ENCODE assay signal across 32 cellular contexts in genomic region chr19:6133231-6133630, GRCh38. TPM values are rescaled to one million over a fixed set of nuclear protein-coding genes. Genes with fewer than 3 reads are reported as not detected.
A peak's percentile ranks its signal among the peaks of the same experiment; 100 is the strongest.
DNase-seq lines count a peak whose midpoint lies in the region; ATAC-seq, FAIRE-seq and TF ChIP-seq lines count a peak whose summit lies in the region.
"Had no signal": no experiment of that assay in that cellular context is flagged by ENCODE, and none has a peak within 500 bp of the region (broad histone marks: within the 10 kb centered on the region; RNA-seq: fewer than 3 reads in every experiment).

No MANE protein-coding gene starts in this region.

- CTCF ChIA-PET in GM12878 (lab: Yijun Ruan, JAX): no interaction called here

- TF ChIP-seq RAD21 in GM12878 (IDR thresholded peaks at IDR 0.05; ENCODE audit: insufficient read depth, low read depth, low read length): no peak

- SMC1A ChIA-PET in GM12878 (lab: Charles Lee; ENCODE audit: uncharacterized antibody, unreplicated experiment): no interaction called here

- no peaks in the 10 kb centered on the region for H3K4me1 ChIP-seq in GM12878 (ENCODE audit: control insufficient read depth, insufficient read depth, low read length)
- no peaks in the 10 kb centered on the region for H3K4me1 ChIP-seq in adrenal gland (replicated peaks in 1 of 2)
- H3K4me1 ChIP-seq in tibial artery: no peaks in the 10 kb centered on the region
- H3K4me1 ChIP-seq: BE2C had no signal

- BruUV-seq in GM12878 (replicated peaks; lab: Mats Ljungman, UMichigan): no TSS peak

- no peak overlapping the region for H3K4me2 ChIP-seq in GM12878 (ENCODE audit: control insufficient read depth, insufficient read depth)
- H3K4me2 ChIP-seq: BLaER1 had no signal

- no peak for TF ChIP-seq EP300 in GM12878 (IDR thresholded peaks at IDR 0.05; ENCODE audit: borderline replicate concordance in 1 of 2, control insufficient read depth in 1 of 2, low read depth in 2 of 2, low read length in 2 of 2)

- no peak for TF ChIP-seq POLR2A in GM12891 (IDR thresholded peaks at IDR 0.05; ENCODE audit: low read depth, low read length)
- no peak for TF ChIP-seq POLR2A in GM12878 (IDR thresholded peaks at IDR 0.05; ENCODE audit: low read depth, low read length)
- TF ChIP-seq POLR2A in adrenal gland (IDR thresholded peaks at IDR 0.05): no peak

- DNase-seq in GM12891 (ENCODE audit: insufficient read length, low spot score) (no peak), GM12878 (ENCODE audit: low read depth, low spot score) (no peak), bronchial epithelial cell (ENCODE audit: low read depth) (no peak), posterior vena cava (ENCODE audit: low spot score) (peak; percentile 13), adrenal gland (no peak), tibial artery (no peak), SHP77 (lab: John Stamatoyannopoulos, UW) (no peak), NCI-H526 treated with DMSO at 0.1 percent for 48 hours (lab: John Stamatoyannopoulos, UW) (no peak)
- DNase-seq: 8988T; ACHN; BE2C; C1 segment of cervical spinal cord; CD4-positive, alpha-beta memory T cell; CD4-positive, CD25-positive, alpha-beta regulatory T cell; CD8-positive, alpha-beta memory T cell; COR-L47; DMS 273 treated with DMSO at 0.1 percent for 48 hours; DMS153; DMS53; DMS79; DND-41; EL; GDM1 had no signal

- peak; percentile 47 for FAIRE-seq in GM12891 (lab: Jason Lieb, UNC)
- no peak for FAIRE-seq in GM12878 (lab: Jason Lieb, UNC)
- peak; percentile 93 for FAIRE-seq in bronchial epithelial cell (lab: Jason Lieb, UNC)
- FAIRE-seq: A204.1, GM12892, GM18507 had no signal

- H2AFZ ChIP-seq in GM12878 (ENCODE audit: control insufficient read depth, low read depth, low read length): no peak overlapping the region

- intact Hi-C loops in GM12878 (cut with micrococcal nuclease; ENCODE audit: unreplicated experiment): no loop called here
- intact Hi-C loops in posterior vena cava (cut with DNase I): loop anchor here in 1 of 2 donors (5.0 kb wide), 1 partner anchor 86 kb away; no protein-coding TSS in a partner anchor
- intact Hi-C loops in adrenal gland (cut with DNase I): no loop called here
- intact Hi-C loops in tibial artery (cut with DNase I; ENCODE audit: low total_unique reads): no loop called here

- no peak overlapping the region for H3K27ac ChIP-seq in GM12878 (ENCODE audit: control insufficient read depth, insufficient read depth)
- H3K27ac ChIP-seq in adrenal gland: no peak overlapping the region
- no peak overlapping the region for H3K27ac ChIP-seq in tibial artery
- H3K27ac ChIP-seq: BLaER1 had no signal

- H3K9me3 ChIP-seq in GM12878 (replicated peaks; ENCODE audit: control insufficient read depth, insufficient read depth, low read length) (no peaks in the 10 kb centered on the region; the same call in 2 of the 3 replicates), adrenal gland (replicated peaks in 1 of 3) (no peaks in the 10 kb centered on the region), tibial artery (no peaks in the 10 kb centered on the region)

- WGBS in GM12878 (ENCODE audit: insufficient coverage, insufficient replicate concordance, low lambda C conversion rate, missing lambda C conversion rate): 69% methylated on average over 5 of the region's 5 CpGs
- WGBS in adrenal gland, 4 donors: 79 to 90% (median 87%) methylated on average over 5 of the region's 5 CpGs

- TF ChIP-seq CTCF in GM12878 (IDR thresholded peaks at IDR 0.05 in 2 of 3, conservative IDR thresholded peaks at IDR 0.05 in 1 of 3; ENCODE audit: control insufficient read depth in 2 of 3, extremely low read depth in 1 of 3, insufficient read depth in 1 of 3, low read depth in 3 of 3, low read length in 3 of 3): no peak
- TF ChIP-seq CTCF in bronchial epithelial cell (IDR thresholded peaks at IDR 0.05; ENCODE audit: insufficient read depth, low read length, severe bottlenecking): no peak
- TF ChIP-seq CTCF in adrenal gland (IDR thresholded peaks at IDR 0.05): no peak
- no peak for TF ChIP-seq CTCF in tibial artery (IDR thresholded peaks at IDR 0.05)

- H3K4me3 ChIP-seq in GM12878 (no peak overlapping the region), bronchial epithelial cell (ENCODE audit: low read depth, low read length) (no peak overlapping the region), adrenal gland (no peak overlapping the region), tibial artery (no peak overlapping the region)
- H3K4me3 ChIP-seq: BLaER1 had no signal

- RAD21 ChIA-PET in GM12878 (lab: Charles Lee; ENCODE audit: unreplicated experiment): no interaction called here

- no peaks in the 10 kb centered on the region for H3K27me3 ChIP-seq in GM12878 (replicated peaks in 1 of 2; ENCODE audit: control insufficient read depth in 2 of 2, insufficient read depth in 2 of 2, low read length in 1 of 2)
- no peaks in the 10 kb centered on the region for H3K27me3 ChIP-seq in bronchial epithelial cell (ENCODE audit: control insufficient read depth, insufficient read depth, low read length)
- H3K27me3 ChIP-seq in adrenal gland: no peaks in the 10 kb centered on the region
- no peaks in the 10 kb centered on the region for H3K27me3 ChIP-seq in tibial artery
- H3K27me3 ChIP-seq: BE2C, BLaER1 had no signal

- no peaks in the 10 kb centered on the region for H3K79me2 ChIP-seq in GM12878 (ENCODE audit: control insufficient read depth, insufficient read depth, low read length)

- POLR2A ChIA-PET in GM12878 (lab: Charles Lee): no interaction called here

- no peak overlapping the region for H3K9ac ChIP-seq in GM12878 (ENCODE audit: control insufficient read depth, insufficient read depth, low read length)
- H3K9ac ChIP-seq: BLaER1 had no signal

- H3K36me3 ChIP-seq in GM12878 (ENCODE audit: control insufficient read depth in 2 of 2, insufficient read depth in 2 of 2, low read length in 1 of 2) (no peaks in the 10 kb centered on the region), bronchial epithelial cell (ENCODE audit: control insufficient read depth, insufficient read depth, low read length) (no peaks in the 10 kb centered on the region), adrenal gland (replicated peaks in 1 of 2) (no peaks in the 10 kb centered on the region), tibial artery (no peaks in the 10 kb centered on the region)
- H3K36me3 ChIP-seq: BE2C, BLaER1 had no signal

- no peak for ATAC-seq in GM12878

- in situ Hi-C loops in GM12878 (cut with MboI): no loop called here

- no peaks in the 10 kb centered on the region for H4K20me1 ChIP-seq in GM12878 (ENCODE audit: control insufficient read depth, insufficient read depth)
- H4K20me1 ChIP-seq: BLaER1 had no signal

TF ChIP-seq in GM12891, 5 proteins besides CTCF, POLR2A, EP300 and RAD21 (continues in another document):
- no peak for TF ChIP-seq POU2F2 (IDR thresholded peaks at IDR 0.05; ENCODE audit: low read depth, low read length)
- no peak for TF ChIP-seq POLR2AphosphoS5 (IDR thresholded peaks at IDR 0.05; ENCODE audit: low read depth, low read length)
- no peak for TF ChIP-seq PAX5 (IDR thresholded peaks at IDR 0.05; ENCODE audit: insufficient read depth, low read length, severe bottlenecking)

RNA-seq across cellular contexts. Expression of gene ACSBG2, which starts 2.2 kb away (rescaled TPM):
- polyA plus RNA-seq in GM12891 (2012; ENCODE audit: low read depth, missing spikeins): 0.09 TPM
- total RNA-seq in GM12878 (2013; cell fraction: nucleolus; rRNA removed): not detected in 2 replicates
- not detected in 2 replicates for total RNA-seq in GM12878 (2014; rRNA removed)
- not detected in 2 replicates for total RNA-seq in GM12878 (2014; rRNA removed; fragmentation: Illumina TruSeq; extraction: Trizol)
- total RNA-seq in GM12878 (2021): 0.13 TPM in 1 of 2 replicates, not detected in the other
- polyA plus RNA-seq in GM12878 (2011; ENCODE audit: low read depth): not detected
- polyA plus RNA-seq in GM12878 (2011; rRNA removed): 0.07 and 0.10 TPM in 2 replicates
- polyA plus RNA-seq in GM12878 (2011; cell fraction: cytosol; rRNA removed): 0.07 and 0.12 TPM in 2 replicates
- polyA plus RNA-seq in GM12878 (2011; cell fraction: nucleus; rRNA removed): not detected in 2 replicates
- 0.17 and 0.45 TPM in 2 replicates for polyA plus RNA-seq in GM12878 (2012)
- 0.06 TPM in 1 of 2 replicates, not detected in the other for polyA plus RNA-seq in GM12878 (2014; fragmentation: Illumina TruSeq; extraction: Trizol)
- polyA plus RNA-seq in GM12878 (2014; fragmentation: Nextera tagmentation; extraction: Ambion mirVana): under 1 TPM in 1 of 2 experiments, not detected in 1; 0.22 TPM
- polyA plus RNA-seq in GM12878 (2014; rRNA removed): 0.08 and 0.09 TPM in 2 replicates
- under 1 TPM; 0.12 to 0.28 TPM for polyA plus RNA-seq in GM12878 (2016; fragmentation: Nextera tagmentation; extraction: Ambion mirVana)
- not detected in 2 replicates for polyA minus RNA-seq in GM12878 (2011; rRNA and poly(A)+ RNA removed)
- not detected in 2 replicates for polyA minus RNA-seq in GM12878 (2011; cell fraction: cytosol; rRNA and poly(A)+ RNA removed)
- not detected in 2 replicates for polyA minus RNA-seq in GM12878 (2011; cell fraction: nucleus; rRNA and poly(A)+ RNA removed)
- total RNA-seq in bronchial epithelial cell: not detected in 2 replicates
- not detected for total RNA-seq in posterior vena cava
- total RNA-seq in adrenal gland: not detected
- not detected for polyA plus RNA-seq in adrenal gland
- total RNA-seq: A673; CD4-positive, alpha-beta memory T cell; CD4-positive, CD25-positive, alpha-beta regulatory T cell; CD8-positive, alpha-beta memory T cell; Daoy; G401 had no signal
- polyA plus RNA-seq: AG04450; CD14-positive monocyte; CD4-positive, alpha-beta memory T cell; CD4-positive, CD25-positive, alpha-beta regulatory T cell; CD8-positive, alpha-beta memory T cell had no signal

RNA-seq across cellular contexts. Expression of gene RFX2, which starts 22.9 kb away (rescaled TPM):
- 1.8 TPM for polyA plus RNA-seq in GM12891 (2012; ENCODE audit: low read depth, missing spikeins)
- total RNA-seq in GM12878 (2013; cell fraction: nucleolus; rRNA removed): 8.4 and 9.9 TPM in 2 replicates
- total RNA-seq in GM12878 (2014; rRNA removed): 4.8 and 7.5 TPM in 2 replicates
- 3.8 and 5.1 TPM in 2 replicates for total RNA-seq in GM12878 (2014; rRNA removed; fragmentation: Illumina TruSeq; extraction: Trizol)
- total RNA-seq in GM12878 (2021): 7.0 and 8.8 TPM in 2 replicates
- 0.50 TPM for polyA plus RNA-seq in GM12878 (2011; ENCODE audit: low read depth)
- polyA plus RNA-seq in GM12878 (2011; rRNA removed): 4.7 and 4.9 TPM in 2 replicates
- polyA plus RNA-seq in GM12878 (2011; cell fraction: cytosol; rRNA removed): 4.8 and 5.0 TPM in 2 replicates
- 8.8 and 10.4 TPM in 2 replicates for polyA plus RNA-seq in GM12878 (2011; cell fraction: nucleus; rRNA removed)
- polyA plus RNA-seq in GM12878 (2012): 2.0 and 2.5 TPM in 2 replicates
- 3.3 and 7.0 TPM in 2 replicates for polyA plus RNA-seq in GM12878 (2014; fragmentation: Illumina TruSeq; extraction: Trizol)
- polyA plus RNA-seq in GM12878 (2014; fragmentation: Nextera tagmentation; extraction: Ambion mirVana): 1 to 10 TPM; 3.2 to 4.4 TPM
- 7.0 and 7.6 TPM in 2 replicates for polyA plus RNA-seq in GM12878 (2014; rRNA removed)
- polyA plus RNA-seq in GM12878 (2016; fragmentation: Nextera tagmentation; extraction: Ambion mirVana): 1 to 10 TPM; 7.2 to 9.8 TPM
- 5.6 and 6.6 TPM in 2 replicates for polyA minus RNA-seq in GM12878 (2011; rRNA and poly(A)+ RNA removed)
- 4.4 and 6.5 TPM in 2 replicates for polyA minus RNA-seq in GM12878 (2011; cell fraction: cytosol; rRNA and poly(A)+ RNA removed)
- 3.5 and 10.5 TPM in 2 replicates for polyA minus RNA-seq in GM12878 (2011; cell fraction: nucleus; rRNA and poly(A)+ RNA removed)
- total RNA-seq in bronchial epithelial cell: 2.4 and 5.6 TPM in 2 replicates
- 10 to 100 TPM; 20.7 to 21.7 TPM for total RNA-seq in posterior vena cava
- 1 to 10 TPM; 2.3 to 7.8 (median 4.7) TPM for total RNA-seq in adrenal gland
- 10 to 100 TPM in 1 of 3 donors, 1 to 10 TPM in 2; 2.7 to 10.4 (median 4.8) TPM for polyA plus RNA-seq in adrenal gland
